In the genomic region with DNA sequence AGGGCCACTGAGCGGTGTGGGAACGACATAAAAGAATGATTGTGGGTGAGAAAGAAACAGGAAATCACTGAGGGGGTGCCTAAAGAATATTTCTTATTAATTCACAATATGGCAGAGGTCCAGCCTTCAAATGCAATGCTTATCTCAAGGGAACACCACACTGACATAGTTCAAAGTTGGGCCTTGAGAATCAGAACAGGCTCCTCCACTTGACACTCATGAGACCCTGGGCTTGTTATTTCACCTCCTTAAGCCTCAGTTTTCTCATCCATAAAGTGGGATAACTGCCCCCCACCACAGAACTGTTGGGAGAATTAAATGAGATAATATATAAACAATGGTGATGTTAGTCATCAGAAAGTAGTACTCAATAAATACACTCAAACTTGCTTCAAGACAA, we compare ENCODE assay signal across 10 cellular contexts. TPM values are rescaled to one million over a fixed set of nuclear protein-coding genes. Genes with fewer than 3 reads are reported as not detected.
DNase-seq lines count a peak whose midpoint lies in the region; ATAC-seq, FAIRE-seq and TF ChIP-seq lines count a peak whose summit lies in the region.
"Had no signal": no experiment of that assay in that cellular context is flagged by ENCODE, and none has a peak within 500 bp of the region (broad histone marks: within the 10 kb centered on the region; RNA-seq: fewer than 3 reads in every experiment).

No MANE protein-coding gene starts in this region.

- H3K9me3 Mint-ChIP-seq in activated T-helper 1 cell treated with anti-CD3 and anti-CD28 coated beads, Interleukin-12 subunit alpha, Interleukin-12 subunit beta, Interleukin-2, Interleukin-4 antibody, amounts not matched to agents 30 ng/mL and 10 ng/mL and 1 ng/mL, durations not matched to agents 14 hours and 24 hours and 36 hours = no peaks in the 10 kb centered on the region

- H3K9me3 ChIP-seq in A673 (ENCODE audit: low read depth, low read length, poor library complexity, severe bottlenecking) (no peaks in the 10 kb centered on the region), keratinocyte (ENCODE audit: control insufficient read depth, low read depth, low read length) (no peaks in the 10 kb centered on the region)

- H2AFZ ChIP-seq in keratinocyte (ENCODE audit: control insufficient read depth, low read length) = no peak overlapping the region

- DNase-seq in A673 (ENCODE audit: low spot score) (peak; percentile 55), GM12891 (ENCODE audit: insufficient read length, low spot score) (no peak), keratinocyte (ENCODE audit: low read depth, low spot score) (no peak), D341Med (ENCODE audit: low spot score) (no peak)
- DNase-seq in activated T-helper 1 cell treated with anti-CD3 and anti-CD28 coated beads, Interleukin-12 subunit alpha, Interleukin-12 subunit beta, Interleukin-2, Interleukin-4 antibody, amounts not matched to agents 30 ng/mL and 10 ng/mL and 1 ng/mL, durations not matched to agents 14 hours and 24 hours and 36 hours (ENCODE audit: low spot score) = no peak
- DNase-seq: anterior cingulate cortex, NCI-H187 treated with DMSO at 0.1 percent for 48 hours had no signal

- H3K27me3 ChIP-seq in A673 (replicated peaks; ENCODE audit: insufficient read depth, low read depth, low read length, poor library complexity) (no peaks in the 10 kb centered on the region), keratinocyte (ENCODE audit: control insufficient read depth, extremely low read depth, insufficient read depth, low read length) (no peaks in the 10 kb centered on the region)

- peaks cover 57% of the 10 kb centered on the region for H3K4me1 ChIP-seq in A673 (ENCODE audit: insufficient read depth, low read length, poor library complexity, severe bottlenecking)
- peaks cover 38% of the 10 kb centered on the region for H3K4me1 ChIP-seq in keratinocyte (ENCODE audit: control insufficient read depth, extremely low read depth, insufficient read depth, low read length)

- dilution Hi-C loops in keratinocyte (cut with MboI; ENCODE audit: extremely low pct_ligation_motif_present, low sequenced_read_pairs) = no loop called here

- H3K4me2 ChIP-seq in keratinocyte (ENCODE audit: control insufficient read depth, extremely low read depth, insufficient read depth, low read depth, low read length) = peak overlapping the region; percentile 76

- H3K27ac ChIP-seq in A673 (ENCODE audit: low read depth, low read length, poor library complexity, severe bottlenecking) = peak overlapping the region; percentile 59
- peak overlapping the region; percentile 88 for H3K27ac ChIP-seq in keratinocyte (ENCODE audit: control insufficient read depth, insufficient read depth, low read length)

- peak overlapping the region; percentile 63 for H3K27ac Mint-ChIP-seq in activated T-helper 1 cell treated with anti-CD3 and anti-CD28 coated beads, Interleukin-12 subunit alpha, Interleukin-12 subunit beta, Interleukin-2, Interleukin-4 antibody, amounts not matched to agents 30 ng/mL and 10 ng/mL and 1 ng/mL, durations not matched to agents 14 hours and 24 hours and 36 hours

- no peak overlapping the region for H3K4me3 ChIP-seq in A673 (ENCODE audit: low read depth, low read length, poor library complexity, severe bottlenecking)
- no peak overlapping the region for H3K4me3 ChIP-seq in keratinocyte (ENCODE audit: control insufficient read depth in 2 of 3, extremely low read depth in 1 of 3, insufficient read depth in 2 of 3, low read depth in 1 of 3, low read length in 3 of 3)

- no peaks in the 10 kb centered on the region for H3K79me2 ChIP-seq in keratinocyte (ENCODE audit: control insufficient read depth, insufficient read depth, low read length)

- POLR2A ChIA-PET in A673 (lab: Charles Lee; ENCODE audit: low non-redundant PET) = no interaction called here

- no peaks in the 10 kb centered on the region for H3K9me1 ChIP-seq in keratinocyte (ENCODE audit: control insufficient read depth, extremely low read depth, insufficient read depth, low read length)

- CTCF ChIA-PET in A673 (lab: Charles Lee) = interaction anchor here (1.2 kb wide), 1 partner anchor 40 kb away, joined by 3 read pairs; the partner anchor contains the start of gene ARHGAP18

- ATAC-seq in HG03175 (IDR thresholded peaks at IDR 0.05; ENCODE audit: unreplicated experiment) (no peak), GM21786 (IDR thresholded peaks at IDR 0.05; ENCODE audit: unreplicated experiment) (no peak), HG02759 (IDR thresholded peaks at IDR 0.05; ENCODE audit: unreplicated experiment) (no peak)

- no peaks in the 10 kb centered on the region for H4K20me1 ChIP-seq in keratinocyte (ENCODE audit: control insufficient read depth, extremely low read depth, insufficient read depth, low read length)

- no TSS peak for BruUV-seq in A673 (replicated peaks; lab: Mats Ljungman, UMichigan)

- intact Hi-C loops in A673 (cut with micrococcal nuclease; ENCODE audit: unreplicated experiment) = no loop called here
- intact Hi-C loops in activated T-helper 1 cell treated with anti-CD3 and anti-CD28 coated beads, Interleukin-12 subunit alpha, Interleukin-12 subunit beta, Interleukin-2, Interleukin-4 antibody, amounts not matched to agents 30 ng/mL and 10 ng/mL and 1 ng/mL, durations not matched to agents 14 hours and 24 hours and 36 hours (cut with micrococcal nuclease) = loop anchor here (2.0 kb wide), 1 partner anchor 260 kb away; no protein-coding TSS in a partner anchor

- no peak for TF ChIP-seq CTCF in A673 (conservative IDR thresholded peaks at IDR 0.05; ENCODE audit: low read depth, low read length)
- no peak for TF ChIP-seq CTCF in keratinocyte (optimal IDR thresholded peaks at IDR 0.05 in 1 of 3, IDR thresholded peaks at IDR 0.05 in 1 of 3, conservative IDR thresholded peaks at IDR 0.05 in 1 of 3; ENCODE audit: extremely low read depth in 1 of 3, insufficient read depth in 2 of 3, low read length in 3 of 3)

- H3K36me3 ChIP-seq in A673 (ENCODE audit: insufficient read depth, low read length, poor library complexity, severe bottlenecking) (no peaks in the 10 kb centered on the region), keratinocyte (ENCODE audit: control insufficient read depth in 2 of 2, extremely low read depth in 1 of 2, insufficient read depth in 2 of 2, low read length in 2 of 2) (no peaks in the 10 kb centered on the region)

- H3K36me3 Mint-ChIP-seq in activated T-helper 1 cell treated with anti-CD3 and anti-CD28 coated beads, Interleukin-12 subunit alpha, Interleukin-12 subunit beta, Interleukin-2, Interleukin-4 antibody, amounts not matched to agents 30 ng/mL and 10 ng/mL and 1 ng/mL, durations not matched to agents 14 hours and 24 hours and 36 hours (ENCODE audit: low read depth) = no peaks in the 10 kb centered on the region

- peaks cover 46% of the 10 kb centered on the region for H3K4me1 Mint-ChIP-seq in activated T-helper 1 cell treated with anti-CD3 and anti-CD28 coated beads, Interleukin-12 subunit alpha, Interleukin-12 subunit beta, Interleukin-2, Interleukin-4 antibody, amounts not matched to agents 30 ng/mL and 10 ng/mL and 1 ng/mL, durations not matched to agents 14 hours and 24 hours and 36 hours (ENCODE audit: low read depth)

- H3K9ac ChIP-seq in keratinocyte (ENCODE audit: control insufficient read depth, extremely low read depth, insufficient read depth, low read length) = peak overlapping the region; percentile 62

- H3K4me3 Mint-ChIP-seq in activated T-helper 1 cell treated with anti-CD3 and anti-CD28 coated beads, Interleukin-12 subunit alpha, Interleukin-12 subunit beta, Interleukin-2, Interleukin-4 antibody, amounts not matched to agents 30 ng/mL and 10 ng/mL and 1 ng/mL, durations not matched to agents 14 hours and 24 hours and 36 hours = no peak overlapping the region

- peak; percentile 61 for FAIRE-seq in GM12891 (lab: Jason Lieb, UNC)
- no peak for FAIRE-seq in keratinocyte (lab: Jason Lieb, UNC)

- no peaks in the 10 kb centered on the region for H3K27me3 Mint-ChIP-seq in activated T-helper 1 cell treated with anti-CD3 and anti-CD28 coated beads, Interleukin-12 subunit alpha, Interleukin-12 subunit beta, Interleukin-2, Interleukin-4 antibody, amounts not matched to agents 30 ng/mL and 10 ng/mL and 1 ng/mL, durations not matched to agents 14 hours and 24 hours and 36 hours (ENCODE audit: insufficient read depth)

- TF ChIP-seq POLR2A in GM12891 (IDR thresholded peaks at IDR 0.05; ENCODE audit: low read depth, low read length) = no peak

TF ChIP-seq in GM12891, 5 proteins besides CTCF, POLR2A, EP300 and RAD21:
- no peak for TF ChIP-seq POLR2AphosphoS5 (IDR thresholded peaks at IDR 0.05; ENCODE audit: low read depth, low read length)
- TF ChIP-seq TAF1 (IDR thresholded peaks at IDR 0.05; ENCODE audit: low read depth, low read length) = no peak
- TF ChIP-seq POU2F2 (IDR thresholded peaks at IDR 0.05; ENCODE audit: low read depth, low read length) = no peak
- TF ChIP-seq PAX5 (IDR thresholded peaks at IDR 0.05; ENCODE audit: insufficient read depth, low read length, severe bottlenecking) = no peak
- no peak for TF ChIP-seq SPI1 (IDR thresholded peaks at IDR 0.05; ENCODE audit: low read depth, low read length)

RNA-seq across cellular contexts. Expression of gene ARHGAP18, which starts 40.4 kb away (rescaled TPM):
- 12.7 and 14.2 TPM in 2 replicates for total RNA-seq in A673 (2021)
- polyA plus RNA-seq in GM12891 (2012; ENCODE audit: low read depth, missing spikeins) = 9.7 TPM
- total RNA-seq in activated T-helper 1 cell treated with anti-CD3 and anti-CD28 coated beads, Interleukin-12 subunit alpha, Interleukin-12 subunit beta, Interleukin-2, Interleukin-4 antibody, amounts not matched to agents 30 ng/mL and 10 ng/mL and 1 ng/mL, durations not matched to agents 14 hours and 24 hours and 36 hours = 3.8 and 5.0 TPM in 2 replicates
- 7.1 to 22.0 TPM (median 17.7 TPM) in 3 replicates for polyA plus RNA-seq in keratinocyte
- polyA plus RNA-seq in keratinocyte (2011; ENCODE audit: low read depth) = 2.6 TPM
- 8.0 and 12.3 TPM in 2 replicates for polyA plus RNA-seq in keratinocyte (2011; cell fraction: cytosol; rRNA removed)
- 6.6 and 7.7 TPM in 2 replicates for polyA plus RNA-seq in keratinocyte (2011; cell fraction: nucleus; rRNA removed)
- 2.5 and 24.4 TPM in 2 replicates for polyA plus RNA-seq in keratinocyte (2012; ENCODE audit: low replicate concordance)
- polyA minus RNA-seq in keratinocyte = 6.2 to 21.2 TPM (median 11.5 TPM) in 3 replicates
- 11.3 TPM for polyA minus RNA-seq in keratinocyte (2011; cell fraction: cytosol; rRNA and poly(A)+ RNA removed)
- 10.1 and 18.2 TPM in 2 replicates for polyA minus RNA-seq in keratinocyte (2011; cell fraction: nucleus; rRNA and poly(A)+ RNA removed)
